In the genomic region with DNA sequence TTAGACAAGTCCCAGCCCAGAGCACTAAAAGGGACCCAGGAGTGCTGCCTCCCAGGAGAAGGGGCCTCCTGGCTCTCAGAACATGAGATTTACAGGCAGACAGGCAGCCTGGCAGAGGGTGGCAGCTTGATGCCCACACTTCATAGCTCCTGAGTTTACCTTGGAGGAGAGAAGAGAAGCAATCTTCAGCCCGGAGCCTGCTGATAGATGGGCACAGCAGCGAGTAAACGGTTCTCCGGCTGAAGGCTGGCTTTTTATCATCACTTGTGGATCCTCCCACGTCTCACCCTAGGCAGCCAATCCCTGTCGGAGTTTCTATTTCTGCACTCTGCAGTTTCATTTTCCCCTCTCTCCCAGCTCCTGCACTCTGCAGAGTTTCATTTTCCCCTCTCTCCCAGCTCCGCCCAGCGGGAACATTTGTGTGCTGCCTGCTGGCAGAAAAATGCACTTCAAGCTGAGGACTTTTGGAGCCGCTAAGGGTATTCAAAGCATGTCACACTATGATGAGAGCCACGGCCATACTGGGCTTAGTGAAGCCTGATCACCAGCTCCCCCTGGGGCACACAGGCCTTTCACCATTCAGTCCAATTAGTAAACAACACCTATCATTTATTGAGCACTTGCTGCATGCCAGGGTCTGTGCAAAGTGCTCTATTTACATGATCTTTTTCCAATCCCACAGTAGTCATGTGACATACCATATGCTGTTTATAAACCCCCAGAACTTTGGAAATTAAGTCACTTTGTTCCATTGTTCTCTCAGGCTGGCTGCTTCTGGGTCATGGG, we compare ENCODE assay signal across 1 cellular context.
A peak's percentile ranks its signal among the peaks of the same experiment; 100 is the strongest.
TF ChIP-seq lines count a peak whose summit lies in the region.

A gene with protein sequence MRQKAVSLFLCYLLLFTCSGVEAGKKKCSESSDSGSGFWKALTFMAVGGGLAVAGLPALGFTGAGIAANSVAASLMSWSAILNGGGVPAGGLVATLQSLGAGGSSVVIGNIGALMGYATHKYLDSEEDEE (minus strand): TSS at position 229 of the 786 bp plus-strand sequence. CDS start 2,878 bp downstream, outside the sequence.

TF ChIP-seq in HepG2, 621 proteins besides CTCF, POLR2A, EP300 and RAD21 (continued from another document and continues in another):
- TF ChIP-seq, protein P1, sequence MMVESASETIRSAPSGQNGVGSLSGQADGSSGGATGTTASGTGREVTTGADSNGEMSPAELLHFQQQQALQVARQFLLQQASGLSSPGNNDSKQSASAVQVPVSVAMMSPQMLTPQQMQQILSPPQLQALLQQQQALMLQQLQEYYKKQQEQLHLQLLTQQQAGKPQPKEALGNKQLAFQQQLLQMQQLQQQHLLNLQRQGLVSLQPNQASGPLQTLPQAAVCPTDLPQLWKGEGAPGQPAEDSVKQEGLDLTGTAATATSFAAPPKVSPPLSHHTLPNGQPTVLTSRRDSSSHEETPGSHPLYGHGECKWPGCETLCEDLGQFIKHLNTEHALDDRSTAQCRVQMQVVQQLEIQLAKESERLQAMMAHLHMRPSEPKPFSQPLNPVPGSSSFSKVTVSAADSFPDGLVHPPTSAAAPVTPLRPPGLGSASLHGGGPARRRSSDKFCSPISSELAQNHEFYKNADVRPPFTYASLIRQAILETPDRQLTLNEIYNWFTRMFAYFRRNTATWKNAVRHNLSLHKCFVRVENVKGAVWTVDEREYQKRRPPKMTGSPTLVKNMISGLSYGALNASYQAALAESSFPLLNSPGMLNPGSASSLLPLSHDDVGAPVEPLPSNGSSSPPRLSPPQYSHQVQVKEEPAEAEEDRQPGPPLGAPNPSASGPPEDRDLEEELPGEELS (CRISPR knock-in tag; IDR thresholded peaks at IDR 0.05) = 0 out of 2 replicates have a peak, but pooled peaks have one; percentile 13
- TF ChIP-seq ZNF891 (CRISPR knock-in tag; IDR thresholded peaks at IDR 0.05) = no peak
- TF ChIP-seq LCORL (IDR thresholded peaks at IDR 0.05) = no peak
- TF ChIP-seq LCORL (CRISPR knock-in tag; IDR thresholded peaks at IDR 0.05) = peak; percentile 56; the same call in 1 of the 2 replicates
- no peak for TF ChIP-seq HMG20A (CRISPR knock-in tag; IDR thresholded peaks at IDR 0.05; ENCODE audit: borderline replicate concordance)
- TF ChIP-seq, protein P2, sequence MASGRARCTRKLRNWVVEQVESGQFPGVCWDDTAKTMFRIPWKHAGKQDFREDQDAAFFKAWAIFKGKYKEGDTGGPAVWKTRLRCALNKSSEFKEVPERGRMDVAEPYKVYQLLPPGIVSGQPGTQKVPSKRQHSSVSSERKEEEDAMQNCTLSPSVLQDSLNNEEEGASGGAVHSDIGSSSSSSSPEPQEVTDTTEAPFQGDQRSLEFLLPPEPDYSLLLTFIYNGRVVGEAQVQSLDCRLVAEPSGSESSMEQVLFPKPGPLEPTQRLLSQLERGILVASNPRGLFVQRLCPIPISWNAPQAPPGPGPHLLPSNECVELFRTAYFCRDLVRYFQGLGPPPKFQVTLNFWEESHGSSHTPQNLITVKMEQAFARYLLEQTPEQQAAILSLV (CRISPR knock-in tag; IDR thresholded peaks at IDR 0.05; ENCODE audit: borderline replicate concordance) = no peak
- peak; percentile 71 for TF ChIP-seq KMT2B (CRISPR knock-in tag; IDR thresholded peaks at IDR 0.05)
- no peak for TF ChIP-seq ZNF138 (CRISPR knock-in tag; IDR thresholded peaks at IDR 0.05; ENCODE audit: low read depth)
- no peak for TF ChIP-seq RFX3 (CRISPR knock-in tag; IDR thresholded peaks at IDR 0.05)
- no peak for TF ChIP-seq RBFOX2 (IDR thresholded peaks at IDR 0.05; ENCODE audit: low read depth, low read length)
- TF ChIP-seq REPIN1 (CRISPR knock-in tag; IDR thresholded peaks at IDR 0.05; ENCODE audit: borderline replicate concordance, low read depth) = peak; percentile 73
- no peak for TF ChIP-seq ZFP36L1 (CRISPR knock-in tag; IDR thresholded peaks at IDR 0.05)
- TF ChIP-seq PLRG1 (conservative IDR thresholded peaks at IDR 0.05) = no peak
- no peak for TF ChIP-seq RELA (CRISPR knock-in tag; IDR thresholded peaks at IDR 0.05)
- no peak for TF ChIP-seq SOX6 (IDR thresholded peaks at IDR 0.05)
- TF ChIP-seq SOX6 (CRISPR knock-in tag; IDR thresholded peaks at IDR 0.05) = peak; percentile 18; the same call in 1 of the 2 replicates
- TF ChIP-seq ZNF598 (CRISPR knock-in tag; IDR thresholded peaks at IDR 0.05; ENCODE audit: borderline replicate concordance) = no peak
- peak; percentile 29 for TF ChIP-seq STAG1 (CRISPR knock-in tag; IDR thresholded peaks at IDR 0.05)
- no peak for TF ChIP-seq ZNF549 (CRISPR knock-in tag; IDR thresholded peaks at IDR 0.05)
- 0 out of 2 replicates have a peak, but pooled peaks have one; percentile 27 for TF ChIP-seq CHD4 (IDR thresholded peaks at IDR 0.05; ENCODE audit: borderline replicate concordance, low read length)
- no peak for TF ChIP-seq ZNF510 (CRISPR knock-in tag; IDR thresholded peaks at IDR 0.05; ENCODE audit: low read depth)
- no peak for TF ChIP-seq ZNF761 (CRISPR knock-in tag; conservative IDR thresholded peaks at IDR 0.05)
- TF ChIP-seq THAP11 (CRISPR knock-in tag; IDR thresholded peaks at IDR 0.05) = peak; percentile 67; the same call in 1 of the 2 replicates
- TF ChIP-seq, protein P3, sequence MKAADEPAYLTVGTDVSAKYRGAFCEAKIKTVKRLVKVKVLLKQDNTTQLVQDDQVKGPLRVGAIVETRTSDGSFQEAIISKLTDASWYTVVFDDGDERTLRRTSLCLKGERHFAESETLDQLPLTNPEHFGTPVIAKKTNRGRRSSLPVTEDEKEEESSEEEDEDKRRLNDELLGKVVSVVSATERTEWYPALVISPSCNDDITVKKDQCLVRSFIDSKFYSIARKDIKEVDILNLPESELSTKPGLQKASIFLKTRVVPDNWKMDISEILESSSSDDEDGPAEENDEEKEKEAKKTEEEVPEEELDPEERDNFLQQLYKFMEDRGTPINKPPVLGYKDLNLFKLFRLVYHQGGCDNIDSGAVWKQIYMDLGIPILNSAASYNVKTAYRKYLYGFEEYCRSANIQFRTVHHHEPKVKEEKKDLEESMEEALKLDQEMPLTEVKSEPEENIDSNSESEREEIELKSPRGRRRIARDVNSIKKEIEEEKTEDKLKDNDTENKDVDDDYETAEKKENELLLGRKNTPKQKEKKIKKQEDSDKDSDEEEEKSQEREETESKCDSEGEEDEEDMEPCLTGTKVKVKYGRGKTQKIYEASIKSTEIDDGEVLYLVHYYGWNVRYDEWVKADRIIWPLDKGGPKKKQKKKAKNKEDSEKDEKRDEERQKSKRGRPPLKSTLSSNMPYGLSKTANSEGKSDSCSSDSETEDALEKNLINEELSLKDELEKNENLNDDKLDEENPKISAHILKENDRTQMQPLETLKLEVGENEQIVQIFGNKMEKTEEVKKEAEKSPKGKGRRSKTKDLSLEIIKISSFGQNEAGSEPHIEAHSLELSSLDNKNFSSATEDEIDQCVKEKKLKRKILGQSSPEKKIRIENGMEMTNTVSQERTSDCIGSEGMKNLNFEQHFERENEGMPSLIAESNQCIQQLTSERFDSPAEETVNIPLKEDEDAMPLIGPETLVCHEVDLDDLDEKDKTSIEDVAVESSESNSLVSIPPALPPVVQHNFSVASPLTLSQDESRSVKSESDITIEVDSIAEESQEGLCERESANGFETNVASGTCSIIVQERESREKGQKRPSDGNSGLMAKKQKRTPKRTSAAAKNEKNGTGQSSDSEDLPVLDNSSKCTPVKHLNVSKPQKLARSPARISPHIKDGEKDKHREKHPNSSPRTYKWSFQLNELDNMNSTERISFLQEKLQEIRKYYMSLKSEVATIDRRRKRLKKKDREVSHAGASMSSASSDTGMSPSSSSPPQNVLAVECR (CRISPR knock-in tag; IDR thresholded peaks at IDR 0.05; ENCODE audit: borderline replicate concordance) = peak; percentile 51; the same call in 1 of the 2 replicates
- TF ChIP-seq, protein P4, sequence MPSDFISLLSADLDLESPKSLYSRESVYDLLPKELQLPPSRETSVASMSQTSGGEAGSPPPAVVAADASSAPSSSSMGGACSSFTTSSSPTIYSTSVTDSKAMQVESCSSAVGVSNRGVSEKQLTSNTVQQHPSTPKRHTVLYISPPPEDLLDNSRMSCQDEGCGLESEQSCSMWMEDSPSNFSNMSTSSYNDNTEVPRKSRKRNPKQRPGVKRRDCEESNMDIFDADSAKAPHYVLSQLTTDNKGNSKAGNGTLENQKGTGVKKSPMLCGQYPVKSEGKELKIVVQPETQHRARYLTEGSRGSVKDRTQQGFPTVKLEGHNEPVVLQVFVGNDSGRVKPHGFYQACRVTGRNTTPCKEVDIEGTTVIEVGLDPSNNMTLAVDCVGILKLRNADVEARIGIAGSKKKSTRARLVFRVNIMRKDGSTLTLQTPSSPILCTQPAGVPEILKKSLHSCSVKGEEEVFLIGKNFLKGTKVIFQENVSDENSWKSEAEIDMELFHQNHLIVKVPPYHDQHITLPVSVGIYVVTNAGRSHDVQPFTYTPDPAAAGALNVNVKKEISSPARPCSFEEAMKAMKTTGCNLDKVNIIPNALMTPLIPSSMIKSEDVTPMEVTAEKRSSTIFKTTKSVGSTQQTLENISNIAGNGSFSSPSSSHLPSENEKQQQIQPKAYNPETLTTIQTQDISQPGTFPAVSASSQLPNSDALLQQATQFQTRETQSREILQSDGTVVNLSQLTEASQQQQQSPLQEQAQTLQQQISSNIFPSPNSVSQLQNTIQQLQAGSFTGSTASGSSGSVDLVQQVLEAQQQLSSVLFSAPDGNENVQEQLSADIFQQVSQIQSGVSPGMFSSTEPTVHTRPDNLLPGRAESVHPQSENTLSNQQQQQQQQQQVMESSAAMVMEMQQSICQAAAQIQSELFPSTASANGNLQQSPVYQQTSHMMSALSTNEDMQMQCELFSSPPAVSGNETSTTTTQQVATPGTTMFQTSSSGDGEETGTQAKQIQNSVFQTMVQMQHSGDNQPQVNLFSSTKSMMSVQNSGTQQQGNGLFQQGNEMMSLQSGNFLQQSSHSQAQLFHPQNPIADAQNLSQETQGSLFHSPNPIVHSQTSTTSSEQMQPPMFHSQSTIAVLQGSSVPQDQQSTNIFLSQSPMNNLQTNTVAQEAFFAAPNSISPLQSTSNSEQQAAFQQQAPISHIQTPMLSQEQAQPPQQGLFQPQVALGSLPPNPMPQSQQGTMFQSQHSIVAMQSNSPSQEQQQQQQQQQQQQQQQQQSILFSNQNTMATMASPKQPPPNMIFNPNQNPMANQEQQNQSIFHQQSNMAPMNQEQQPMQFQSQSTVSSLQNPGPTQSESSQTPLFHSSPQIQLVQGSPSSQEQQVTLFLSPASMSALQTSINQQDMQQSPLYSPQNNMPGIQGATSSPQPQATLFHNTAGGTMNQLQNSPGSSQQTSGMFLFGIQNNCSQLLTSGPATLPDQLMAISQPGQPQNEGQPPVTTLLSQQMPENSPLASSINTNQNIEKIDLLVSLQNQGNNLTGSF (CRISPR knock-in tag; IDR thresholded peaks at IDR 0.05) = no peak
- no peak for TF ChIP-seq ZNF781 (CRISPR knock-in tag; IDR thresholded peaks at IDR 0.05; ENCODE audit: borderline replicate concordance, not compliant biosample characterization)
- no peak for TF ChIP-seq NR3C1 (CRISPR knock-in tag; IDR thresholded peaks at IDR 0.05)
- 0 out of 2 replicates have a peak, but pooled peaks have one; percentile 8 for TF ChIP-seq ZNF629 (CRISPR knock-in tag; conservative IDR thresholded peaks at IDR 0.05)
- TF ChIP-seq FOSL2 (CRISPR knock-in tag; IDR thresholded peaks at IDR 0.05) = no peak
- no peak for TF ChIP-seq ELF1 (CRISPR knock-in tag; IDR thresholded peaks at IDR 0.05)
- TF ChIP-seq, protein P5, sequence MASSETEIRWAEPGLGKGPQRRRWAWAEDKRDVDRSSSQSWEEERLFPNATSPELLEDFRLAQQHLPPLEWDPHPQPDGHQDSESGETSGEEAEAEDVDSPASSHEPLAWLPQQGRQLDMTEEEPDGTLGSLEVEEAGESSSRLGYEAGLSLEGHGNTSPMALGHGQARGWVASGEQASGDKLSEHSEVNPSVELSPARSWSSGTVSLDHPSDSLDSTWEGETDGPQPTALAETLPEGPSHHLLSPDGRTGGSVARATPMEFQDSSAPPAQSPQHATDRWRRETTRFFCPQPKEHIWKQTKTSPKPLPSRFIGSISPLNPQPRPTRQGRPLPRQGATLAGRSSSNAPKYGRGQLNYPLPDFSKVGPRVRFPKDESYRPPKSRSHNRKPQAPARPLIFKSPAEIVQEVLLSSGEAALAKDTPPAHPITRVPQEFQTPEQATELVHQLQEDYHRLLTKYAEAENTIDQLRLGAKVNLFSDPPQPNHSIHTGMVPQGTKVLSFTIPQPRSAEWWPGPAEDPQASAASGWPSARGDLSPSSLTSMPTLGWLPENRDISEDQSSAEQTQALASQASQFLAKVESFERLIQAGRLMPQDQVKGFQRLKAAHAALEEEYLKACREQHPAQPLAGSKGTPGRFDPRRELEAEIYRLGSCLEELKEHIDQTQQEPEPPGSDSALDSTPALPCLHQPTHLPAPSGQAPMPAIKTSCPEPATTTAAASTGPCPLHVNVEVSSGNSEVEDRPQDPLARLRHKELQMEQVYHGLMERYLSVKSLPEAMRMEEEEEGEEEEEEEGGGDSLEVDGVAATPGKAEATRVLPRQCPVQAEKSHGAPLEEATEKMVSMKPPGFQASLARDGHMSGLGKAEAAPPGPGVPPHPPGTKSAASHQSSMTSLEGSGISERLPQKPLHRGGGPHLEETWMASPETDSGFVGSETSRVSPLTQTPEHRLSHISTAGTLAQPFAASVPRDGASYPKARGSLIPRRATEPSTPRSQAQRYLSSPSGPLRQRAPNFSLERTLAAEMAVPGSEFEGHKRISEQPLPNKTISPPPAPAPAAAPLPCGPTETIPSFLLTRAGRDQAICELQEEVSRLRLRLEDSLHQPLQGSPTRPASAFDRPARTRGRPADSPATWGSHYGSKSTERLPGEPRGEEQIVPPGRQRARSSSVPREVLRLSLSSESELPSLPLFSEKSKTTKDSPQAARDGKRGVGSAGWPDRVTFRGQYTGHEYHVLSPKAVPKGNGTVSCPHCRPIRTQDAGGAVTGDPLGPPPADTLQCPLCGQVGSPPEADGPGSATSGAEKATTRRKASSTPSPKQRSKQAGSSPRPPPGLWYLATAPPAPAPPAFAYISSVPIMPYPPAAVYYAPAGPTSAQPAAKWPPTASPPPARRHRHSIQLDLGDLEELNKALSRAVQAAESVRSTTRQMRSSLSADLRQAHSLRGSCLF (CRISPR knock-in tag; IDR thresholded peaks at IDR 0.05; ENCODE audit: borderline replicate concordance) = no peak
- no peak for TF ChIP-seq ZNF382 (CRISPR knock-in tag; IDR thresholded peaks at IDR 0.05; ENCODE audit: borderline replicate concordance)
- 0 out of 2 replicates have a peak, but pooled peaks have one; percentile 23 for TF ChIP-seq BRD4 (CRISPR knock-in tag; IDR thresholded peaks at IDR 0.05)
- TF ChIP-seq ZNF24 (IDR thresholded peaks at IDR 0.05) = no peak
- TF ChIP-seq KDM3A (CRISPR knock-in tag; IDR thresholded peaks at IDR 0.05; ENCODE audit: low read depth) = no peak
- TF ChIP-seq REL (CRISPR knock-in tag; conservative IDR thresholded peaks at IDR 0.05) = no peak
- peak; percentile 37; the same call in 1 of the 2 replicates for TF ChIP-seq KDM5B (CRISPR knock-in tag; IDR thresholded peaks at IDR 0.05; ENCODE audit: borderline replicate concordance)
- 0 out of 2 replicates have a peak, but pooled peaks have one; percentile 24 for TF ChIP-seq PHF8 (CRISPR knock-in tag; IDR thresholded peaks at IDR 0.05)
- TF ChIP-seq ZNF335 (CRISPR knock-in tag; IDR thresholded peaks at IDR 0.05) = 0 out of 2 replicates have a peak, but pooled peaks have one; percentile 42
- TF ChIP-seq SNRNP70 (IDR thresholded peaks at IDR 0.05; ENCODE audit: low read depth, low read length) = no peak
- peak; percentile 49 for TF ChIP-seq MED1 (CRISPR knock-in tag; IDR thresholded peaks at IDR 0.05)
- TF ChIP-seq CREM (IDR thresholded peaks at IDR 0.05) = 0 out of 2 replicates have a peak, but pooled peaks have one; percentile 25
- TF ChIP-seq CREM (CRISPR knock-in tag; IDR thresholded peaks at IDR 0.05) = no peak
- TF ChIP-seq TBX3 (IDR thresholded peaks at IDR 0.05; ENCODE audit: borderline replicate concordance) = no peak
- peak; percentile 83 for TF ChIP-seq DR1 (CRISPR knock-in tag; IDR thresholded peaks at IDR 0.05)
- TF ChIP-seq KAT8 (CRISPR knock-in tag; IDR thresholded peaks at IDR 0.05) = peak; percentile 69; the same call in 1 of the 2 replicates
- 0 out of 2 replicates have a peak, but pooled peaks have one; percentile 63 for TF ChIP-seq ZFP90 (CRISPR knock-in tag; IDR thresholded peaks at IDR 0.05; ENCODE audit: borderline replicate concordance)
